In the genomic region with DNA sequence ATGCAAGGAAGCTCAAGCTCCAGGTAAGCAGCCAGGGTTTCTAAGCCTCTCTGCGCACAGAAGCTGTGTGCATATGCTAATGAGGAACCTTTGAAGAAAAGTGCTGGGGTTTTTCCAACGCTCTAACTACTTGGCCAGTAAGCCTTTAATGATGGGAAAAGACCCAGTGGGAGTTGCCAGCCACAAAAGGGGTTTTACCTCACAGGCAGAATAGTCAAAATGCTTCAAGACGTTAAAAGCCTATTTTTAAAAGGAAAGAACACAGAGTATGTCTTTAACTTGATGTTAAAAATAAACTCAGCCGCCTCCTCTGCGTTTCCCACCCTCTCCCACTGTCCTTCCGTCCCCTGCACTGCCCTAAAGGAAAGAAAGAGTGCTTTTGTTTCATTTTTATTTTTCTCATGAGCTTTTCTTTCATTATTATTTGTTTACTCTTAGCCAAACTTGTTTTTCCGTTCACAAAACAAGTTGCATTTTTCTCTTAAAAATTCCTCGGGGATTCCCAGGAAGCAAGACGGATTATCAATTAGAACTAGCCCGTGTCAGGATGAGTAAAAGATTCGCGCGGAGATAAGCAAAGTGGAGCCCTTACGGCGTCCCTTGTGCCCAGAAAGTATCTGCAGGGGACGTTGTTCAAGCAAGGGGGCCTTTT, we compare ENCODE assay signal across 8 cellular contexts.
DNase-seq lines count a peak whose midpoint lies in the region; ATAC-seq, FAIRE-seq and TF ChIP-seq lines count a peak whose summit lies in the region.

No MANE protein-coding gene starts in this region.

- FAIRE-seq in GM18507 (lab: Jason Lieb, UNC): peak; percentile 95

- peak overlapping the region; percentile 83 for H3K4me2 ChIP-seq in GM23248 (ENCODE audit: unreplicated experiment)

- H3K27me3 ChIP-seq in GM23248 (replicated peaks; ENCODE audit: insufficient read depth) (no peaks in the 10 kb centered on the region), mononuclear cell (ENCODE audit: insufficient read depth, low read length) (no peaks in the 10 kb centered on the region), upper lobe of left lung (no peaks in the 10 kb centered on the region)

- in situ Hi-C loops in GM23248 (cut with MboI): no loop called here

- DNase-seq in GM18507 (ENCODE audit: extremely low spot score, insufficient read length, low read depth) (peak; percentile 22), GM23248 (peak; percentile 38), NCI-H2227 (lab: John Stamatoyannopoulos, UW; ENCODE audit: unreplicated experiment) (peak; percentile 54), dermis blood vessel endothelial cell (peak; percentile 59), upper lobe of left lung (peak in 1 of 2 donors; percentile 53), erythroblast (lab: John Stamatoyannopoulos, UW) (no peak)
- DNase-seq in central memory CD4-positive, alpha-beta T cell: no peak

- no peaks in the 10 kb centered on the region for H3K9me2 ChIP-seq in GM23248 (ENCODE audit: insufficient read depth)

- TF ChIP-seq CTCF in upper lobe of left lung (IDR thresholded peaks at IDR 0.05): no peak

- H2AFZ ChIP-seq in GM23248: peak overlapping the region; percentile 70

- no peaks in the 10 kb centered on the region for H3K79me2 ChIP-seq in GM23248 (ENCODE audit: insufficient read depth)

- no peak overlapping the region for H3K27ac ChIP-seq in GM23248
- H3K27ac ChIP-seq in upper lobe of left lung: no peak overlapping the region

- no peak for TF ChIP-seq EP300 in upper lobe of left lung (IDR thresholded peaks at IDR 0.05)

- peak overlapping the region; percentile 67 for H3K4me3 ChIP-seq in GM23248
- H3K4me3 ChIP-seq in mononuclear cell (ENCODE audit: low read length): peak overlapping the region; percentile 19
- H3K4me3 ChIP-seq in upper lobe of left lung: peak overlapping the region in 3 of 4 donors; percentile 31 to 48 (median 45)

- peaks cover 20% of the 10 kb centered on the region for H3F3A ChIP-seq in GM23248 (ENCODE audit: insufficient read depth)

- no peaks in the 10 kb centered on the region for H4K20me1 ChIP-seq in GM23248 (ENCODE audit: insufficient read depth)

- no peaks in the 10 kb centered on the region for H3K9me3 ChIP-seq in GM23248 (ENCODE audit: low read depth)
- H3K9me3 ChIP-seq in mononuclear cell (ENCODE audit: low read depth, low read length): no peaks in the 10 kb centered on the region
- no peaks in the 10 kb centered on the region for H3K9me3 ChIP-seq in upper lobe of left lung

- 17% methylated on average over 16 of the region's 16 CpGs for WGBS in GM23248 (ENCODE audit: low coverage in 1 of 2, low lambda C conversion rate in 2 of 2, missing lambda C conversion rate in 2 of 2), 2 experiments
- 34 to 38% methylated on average over 16 of the region's 16 CpGs for WGBS in upper lobe of left lung, 2 donors

- no peaks in the 10 kb centered on the region for H3K36me3 ChIP-seq in GM23248 (ENCODE audit: low read depth)
- H3K36me3 ChIP-seq in upper lobe of left lung: no peaks in the 10 kb centered on the region

- TF ChIP-seq POLR2A in upper lobe of left lung (IDR thresholded peaks at IDR 0.05) (no peak), erythroblast (IDR thresholded peaks at IDR 0.05; ENCODE audit: low read length) (no peak)

- peak overlapping the region; percentile 29 for H3K9ac ChIP-seq in GM23248

- H3K4me1 ChIP-seq in GM23248 (ENCODE audit: insufficient read depth) (peaks cover 28% of the 10 kb centered on the region), mononuclear cell (ENCODE audit: insufficient read depth, low read length) (peaks cover 23% of the 10 kb centered on the region), upper lobe of left lung (peaks cover 0 to 3% (median 0%) of the 10 kb centered on the region in 4 donors)

- ATAC-seq in upper lobe of left lung (ENCODE audit: low FRiP score in 2 of 2): no peak

Comparison
In these comparisons a context has a peak if more than half of its experiments do, and no peak if none do; other contexts are left out.
1. DNase-seq: peak in GM18507 (single experiment), GM23248 (single experiment), NCI-H2227 (single experiment) and dermis blood vessel endothelial cell (single experiment); none in central memory CD4-positive, alpha-beta T cell (single experiment) and erythroblast (0 of 2).
2. Peak in every context shown above with its lines, with median percentiles within 50 percentile points of each other: H3K4me3 ChIP-seq.